ENCODE assay signal across 29 cellular contexts in genomic region chr11:133174013-133174412, GRCh38.
"Had no signal": no experiment of that assay in that cellular context is flagged by ENCODE, and none has a peak within 500 bp of the region (broad histone marks: within the 10 kb centered on the region; RNA-seq: fewer than 3 reads in every experiment).

No MANE protein-coding gene starts in this region.

- H2AFZ ChIP-seq: parathyroid adenoma had no signal

- H3K36me3 ChIP-seq: ovary, spleen, suprapubic skin, tibial artery, transverse colon, upper lobe of left lung, vagina had no signal

- H3K4me2 ChIP-seq: smooth muscle cell had no signal

- H3K9me3 ChIP-seq: ovary, psoas muscle, spleen, suprapubic skin, testis, tibial artery, transverse colon, upper lobe of left lung, vagina had no signal

- FAIRE-seq: urothelium cell line had no signal

- H3K79me2 ChIP-seq: parathyroid adenoma had no signal

- H3K9ac ChIP-seq: parathyroid adenoma had no signal

- DNase-seq: naive B cell; naive thymus-derived CD8-positive, alpha-beta T cell; occipital lobe; ovary; posterior cingulate gyrus; psoas muscle; spleen; stimulated activated CD4-positive, alpha-beta T cell treated with anti-CD3 and anti-CD28 coated beads, Interleukin-12 subunit alpha, Interleukin-12 subunit beta, amount 100 ng/mL, for 4 hours; stimulated activated CD4-positive, alpha-beta T cell treated with anti-CD3 and anti-CD28 coated beads, Interleukin-1b, Interleukin-23, amount 100 ng/mL, for 48 hours; stimulated activated CD4-positive, alpha-beta T cell treated with anti-CD3 and anti-CD28 coated beads, Interleukin-4, amount 100 ng/mL, for 1 hour; stimulated activated CD4-positive, alpha-beta T cell treated with anti-CD3 and anti-CD28 coated beads, Interleukin-4, amount 100 ng/mL, for 4 hours; stimulated activated CD8-positive, alpha-beta memory T cell treated with anti-CD3 and anti-CD28 coated beads, Interleukin-4, amount 100 ng/mL, for 48 hours; stimulated activated naive CD4-positive, alpha-beta T cell; stimulated activated naive CD8-positive, alpha-beta T cell treated with anti-CD3 and anti-CD28 coated beads, Interleukin-15, amount 100 ng/mL, for 72 hours; stimulated activated naive CD8-positive, alpha-beta T cell treated with anti-CD3 and anti-CD28 coated beads, Interleukin-15, Interleukin-2, amounts not matched to agents 100 U/mL and 50 U/mL, for 24 hours; substantia nigra; testis; tibial artery; transverse colon had no signal

- H3K27me3 ChIP-seq: ovary, suprapubic skin, testis, tibial artery, transverse colon, upper lobe of left lung, vagina had no signal

- H3K27ac ChIP-seq: ovary, parathyroid adenoma, psoas muscle, skin epidermis, spleen, suprapubic skin, testis, tibial artery, transverse colon, upper lobe of left lung, vagina had no signal

- H3K4me3 ChIP-seq: ovary, psoas muscle, skin epidermis, smooth muscle cell, spleen, suprapubic skin, testis, tibial artery, transverse colon, upper lobe of left lung, vagina had no signal

- ATAC-seq: naive thymus-derived CD8-positive, alpha-beta T cell; natural killer cell treated with Interleukin-12 subunit alpha and Interleukin-12 subunit beta and Interleukin-15 and Interleukin-18, amount 100 ng/mL, for 72 hours; psoas muscle; sciatic nerve; stimulated activated memory B cell treated with anti-CD40 and anti-IgM and Interleukin-4, amounts not matched to agents 10 μg/mL and 1 μg/mL and 100 μg/mL, for 72 hours; stimulated activated naive CD8-positive, alpha-beta T cell treated with anti-CD3 and anti-CD28 coated beads, Interleukin-15, amount 100 ng/mL, for 72 hours; stimulated activated naive CD8-positive, alpha-beta T cell treated with anti-CD3 and anti-CD28 coated beads, Interleukin-15, Interleukin-2, amounts not matched to agents 100 U/mL and 50 U/mL, for 24 hours had no signal

- H3K4me1 ChIP-seq: parathyroid adenoma, psoas muscle, suprapubic skin, testis, tibial artery, transverse colon, upper lobe of left lung, vagina had no signal
